Comparison of ENCODE assay signal across 1 cellular context in genomic region chr2:38731090-38731489, GRCh38.
TF ChIP-seq lines count a peak whose summit lies in the region.

No MANE protein-coding gene starts in this region.

TF ChIP-seq in HepG2, 621 proteins besides CTCF, POLR2A, EP300 and RAD21:
- TF ChIP-seq ZNF121 (CRISPR knock-in tag; IDR thresholded peaks at IDR 0.05) (0 out of 2 replicates have a peak, but pooled peaks have one; percentile 31), ZNF234 (CRISPR knock-in tag; conservative IDR thresholded peaks at IDR 0.05) (no peak), ARNT2 (CRISPR knock-in tag; IDR thresholded peaks at IDR 0.05; ENCODE audit: low read depth) (0 out of 2 replicates have a peak, but pooled peaks have one; percentile 4), ZNF609 (CRISPR knock-in tag; IDR thresholded peaks at IDR 0.05; ENCODE audit: borderline replicate concordance) (no peak), RXRA (CRISPR knock-in tag; IDR thresholded peaks at IDR 0.05) (no peak), KLF6 (CRISPR knock-in tag; IDR thresholded peaks at IDR 0.05) (no peak), ZNF850 (CRISPR knock-in tag; conservative IDR thresholded peaks at IDR 0.05) (0 out of 2 replicates have a peak, but pooled peaks have one; percentile 55), SRSF4 (IDR thresholded peaks at IDR 0.05; ENCODE audit: low read depth, low read length, poor library complexity, severe bottlenecking) (no peak), ZNF614 (CRISPR knock-in tag; IDR thresholded peaks at IDR 0.05; ENCODE audit: borderline replicate concordance) (no peak), ZNF619 (CRISPR knock-in tag; IDR thresholded peaks at IDR 0.05) (no peak), SP4 (CRISPR knock-in tag; IDR thresholded peaks at IDR 0.05) (no peak), U2AF1 (optimal IDR thresholded peaks at IDR 0.05; ENCODE audit: low read depth, low read length) (no peak), HIC2 (CRISPR knock-in tag; IDR thresholded peaks at IDR 0.05; ENCODE audit: low read depth) (no peak), ZNF724P (CRISPR knock-in tag; IDR thresholded peaks at IDR 0.05; ENCODE audit: borderline replicate concordance) (no peak), ZFP91 (CRISPR knock-in tag; IDR thresholded peaks at IDR 0.05; ENCODE audit: borderline replicate concordance) (0 out of 2 replicates have a peak, but pooled peaks have one; percentile 6), ZNF670 (CRISPR knock-in tag; IDR thresholded peaks at IDR 0.05; ENCODE audit: borderline replicate concordance) (no peak), ZSCAN21 (CRISPR knock-in tag; IDR thresholded peaks at IDR 0.05; ENCODE audit: borderline replicate concordance) (no peak), ZNF770 (CRISPR knock-in tag; IDR thresholded peaks at IDR 0.05) (0 out of 2 replicates have a peak, but pooled peaks have one; percentile 28), PCBP2 (optimal IDR thresholded peaks at IDR 0.05; ENCODE audit: low read depth, low read length, poor library complexity, severe bottlenecking) (no peak), ZBTB7A (CRISPR knock-in tag; IDR thresholded peaks at IDR 0.05) (no peak), MATR3 (CRISPR knock-in tag; IDR thresholded peaks at IDR 0.05) (no peak), ZNF382 (CRISPR knock-in tag; IDR thresholded peaks at IDR 0.05; ENCODE audit: borderline replicate concordance) (no peak)
